Comparison of ENCODE assay signal across 17 cellular contexts in genomic region chr11:26847459-26847858, GRCh38.
DNase-seq lines count a peak whose midpoint lies in the region; ATAC-seq, FAIRE-seq and TF ChIP-seq lines count a peak whose summit lies in the region.
"Had no signal": no experiment of that assay in that cellular context is flagged by ENCODE, and none has a peak within 500 bp of the region (broad histone marks: within the 10 kb centered on the region; RNA-seq: fewer than 3 reads in every experiment).

No MANE protein-coding gene starts in this region.

- POLR2A ChIA-PET in GM12878 (lab: Charles Lee) = no interaction called here
- POLR2A ChIA-PET in A673 (lab: Charles Lee; ENCODE audit: low non-redundant PET) = no interaction called here

- H3K4me3 ChIP-seq in AG10803 (ENCODE audit: low read length) (no peak overlapping the region), GM12878 (no peak overlapping the region), sigmoid colon (no peak overlapping the region), trophoblast cell (ENCODE audit: low read depth, low read length) (no peak overlapping the region), A673 (ENCODE audit: low read depth, low read length, poor library complexity, severe bottlenecking) (no peak overlapping the region)
- H3K4me3 ChIP-seq: A549, thyroid gland had no signal

- TF ChIP-seq POLR2A in GM12878 (IDR thresholded peaks at IDR 0.05; ENCODE audit: low read depth, low read length) (no peak), sigmoid colon (IDR thresholded peaks at IDR 0.05) (no peak)

- no peak overlapping the region for H3K4ac ChIP-seq in trophoblast cell (ENCODE audit: low read depth, low read length)

- H3K9ac ChIP-seq in GM12878 (ENCODE audit: control insufficient read depth, insufficient read depth, low read length) (no peak overlapping the region), trophoblast cell (ENCODE audit: low read length) (no peak overlapping the region)

- H3K4me1 ChIP-seq in GM12878 (ENCODE audit: control insufficient read depth, insufficient read depth, low read length) (no peaks in the 10 kb centered on the region), sigmoid colon (peaks cover 0 to 58% (median 37%) of the 10 kb centered on the region in 4 donors), trophoblast cell (ENCODE audit: control insufficient read depth in 1 of 2, insufficient read depth in 2 of 2, low read length in 2 of 2) (no peaks in the 10 kb centered on the region), A673 (ENCODE audit: insufficient read depth, low read length, poor library complexity, severe bottlenecking) (no peaks in the 10 kb centered on the region)
- H3K4me1 ChIP-seq: A549 had no signal

- no peak overlapping the region for H4K12ac ChIP-seq in trophoblast cell (ENCODE audit: low read depth, low read length)

- RAD21 ChIA-PET in GM12878 (lab: Charles Lee; ENCODE audit: unreplicated experiment) = no interaction called here

- no peak for TF ChIP-seq RAD21 in GM12878 (IDR thresholded peaks at IDR 0.05; ENCODE audit: insufficient read depth, low read depth, low read length)

- no peak overlapping the region for H4K8ac ChIP-seq in trophoblast cell (ENCODE audit: low read depth, low read length)

- 15% methylated on average over 3 of the region's 3 CpGs for WGBS in GM12878 (ENCODE audit: insufficient coverage, insufficient replicate concordance, low lambda C conversion rate, missing lambda C conversion rate)
- WGBS in sigmoid colon, 2 donors = 82 to 83% methylated on average over 3 of the region's 3 CpGs
- WGBS in trophoblast cell (ENCODE audit: extremely low coverage, insufficient coverage, insufficient read length) = no CpG with 5 or more reads among the region's 3 CpGs

- no peak overlapping the region for H4K91ac ChIP-seq in trophoblast cell (ENCODE audit: low read depth, low read length)

- no peak overlapping the region for H2BK5ac ChIP-seq in trophoblast cell (ENCODE audit: low read depth, low read length, poor library complexity)

- H3K18ac ChIP-seq in trophoblast cell (ENCODE audit: low read length) = no peak overlapping the region

- H3K4me2 ChIP-seq in GM12878 (ENCODE audit: control insufficient read depth, insufficient read depth) = no peak overlapping the region
- no peak overlapping the region for H3K4me2 ChIP-seq in trophoblast cell (ENCODE audit: low read length)
- H3K4me2 ChIP-seq: A549 had no signal

- H4K20me1 ChIP-seq in GM12878 (ENCODE audit: control insufficient read depth, insufficient read depth) = no peaks in the 10 kb centered on the region

- ATAC-seq in GM12878 (no peak), Right ventricle myocardium superior (ENCODE audit: poor library complexity) (peak; percentile 87), GM21423 (IDR thresholded peaks at IDR 0.05; ENCODE audit: unreplicated experiment) (no peak), GM21717 (IDR thresholded peaks at IDR 0.05; ENCODE audit: unreplicated experiment) (no peak)
- ATAC-seq: A549 had no signal

- no peaks in the 10 kb centered on the region for H3K27me3 ChIP-seq in GM12878 (replicated peaks in 1 of 2; ENCODE audit: control insufficient read depth in 2 of 2, insufficient read depth in 2 of 2, low read length in 1 of 2)
- no peaks in the 10 kb centered on the region for H3K27me3 ChIP-seq in sigmoid colon
- no peaks in the 10 kb centered on the region for H3K27me3 ChIP-seq in trophoblast cell (ENCODE audit: insufficient read depth, low read length)
- peaks cover 41% of the 10 kb centered on the region for H3K27me3 ChIP-seq in A673 (replicated peaks; ENCODE audit: insufficient read depth, low read depth, low read length, poor library complexity)
- H3K27me3 ChIP-seq: thyroid gland had no signal

- H3K27ac ChIP-seq in GM12878 (ENCODE audit: control insufficient read depth, insufficient read depth) (no peak overlapping the region), sigmoid colon (peak overlapping the region in 3 of 4 donors; percentile 57 to 68 (median 64)), trophoblast cell (ENCODE audit: low read depth, low read length) (no peak overlapping the region), A673 (ENCODE audit: low read depth, low read length, poor library complexity, severe bottlenecking) (no peak overlapping the region)
- H3K27ac ChIP-seq: A549 had no signal

- no peak overlapping the region for H2AFZ ChIP-seq in GM12878 (ENCODE audit: control insufficient read depth, low read depth, low read length)
- H2AFZ ChIP-seq in trophoblast cell (ENCODE audit: insufficient read depth, low read length, poor library complexity) = no peak overlapping the region

- intact Hi-C loops in GM12878 (cut with micrococcal nuclease; ENCODE audit: unreplicated experiment) (no loop called here), Right ventricle myocardium superior (cut with DNase I) (no loop called here), sigmoid colon (cut with DNase I) (loop anchor here (5.0 to 10.0 kb wide), 2 partner anchors 80 to 147 kb away; partner anchors contain the start of gene FIBIN), A673 (cut with micrococcal nuclease; ENCODE audit: unreplicated experiment) (no loop called here)

- BruUV-seq in GM12878 (replicated peaks; lab: Mats Ljungman, UMichigan) = no TSS peak
- no TSS peak for BruUV-seq in A673 (replicated peaks; lab: Mats Ljungman, UMichigan)

- H3K36me3 ChIP-seq in GM12878 (ENCODE audit: control insufficient read depth in 2 of 2, insufficient read depth in 2 of 2, low read length in 1 of 2) (no peaks in the 10 kb centered on the region), sigmoid colon (no peaks in the 10 kb centered on the region), trophoblast cell (ENCODE audit: control insufficient read depth in 1 of 2, insufficient read depth in 2 of 2, low read length in 2 of 2) (no peaks in the 10 kb centered on the region), A673 (ENCODE audit: insufficient read depth, low read length, poor library complexity, severe bottlenecking) (no peaks in the 10 kb centered on the region)
- H3K36me3 ChIP-seq: thyroid gland had no signal

- H3K9me3 ChIP-seq in GM12878 (replicated peaks; ENCODE audit: control insufficient read depth, insufficient read depth, low read length) (no peaks in the 10 kb centered on the region), sigmoid colon (no peaks in the 10 kb centered on the region), trophoblast cell (ENCODE audit: insufficient read depth, low read depth, low read length) (no peaks in the 10 kb centered on the region), A673 (ENCODE audit: low read depth, low read length, poor library complexity, severe bottlenecking) (no peaks in the 10 kb centered on the region)
- H3K9me3 ChIP-seq: A549, thyroid gland had no signal

- CTCF ChIA-PET in GM12878 (lab: Yijun Ruan, JAX) (no interaction called here), A673 (lab: Charles Lee) (no interaction called here)

- DNase-seq in AG10803 (ENCODE audit: low read depth) (peak; percentile 69), GM12878 (ENCODE audit: low read depth, low spot score) (no peak), Right ventricle myocardium superior (peak; percentile 36), sigmoid colon (peak; percentile 70), trophoblast cell (no peak), A673 (ENCODE audit: low spot score) (no peak)
- DNase-seq: activated CD4-positive, alpha-beta memory T cell treated with anti-CD3 and anti-CD28 coated beads, Interleukin-2, amount 10 ng/mL, durations not matched to agents 7 days and 5 days; CD8-positive, alpha-beta memory T cell; EL; NCI-H1048; NCI-H774; SW 1271; thyroid gland had no signal

- in situ Hi-C loops in GM12878 (cut with MboI) = no loop called here

- no peak overlapping the region for H2BK12ac ChIP-seq in trophoblast cell (ENCODE audit: low read length)

- peaks cover 2% of the 10 kb centered on the region for H3K79me1 ChIP-seq in trophoblast cell (ENCODE audit: low read length)

- no peak overlapping the region for H2AK5ac ChIP-seq in trophoblast cell (ENCODE audit: low read length)

- SMC1A ChIA-PET in GM12878 (lab: Charles Lee; ENCODE audit: uncharacterized antibody, unreplicated experiment) = no interaction called here

- H2BK120ac ChIP-seq in trophoblast cell (ENCODE audit: insufficient read depth, low read length, poor library complexity) = no peak overlapping the region

- H3K23ac ChIP-seq in trophoblast cell (ENCODE audit: low read length) = no peak overlapping the region

- no peak for TF ChIP-seq CTCF in AG10803 (conservative IDR thresholded peaks at IDR 0.05; ENCODE audit: low read length)
- no peak for TF ChIP-seq CTCF in GM12878 (IDR thresholded peaks at IDR 0.05 in 2 of 3, conservative IDR thresholded peaks at IDR 0.05 in 1 of 3; ENCODE audit: control insufficient read depth in 2 of 3, extremely low read depth in 1 of 3, insufficient read depth in 1 of 3, low read depth in 3 of 3, low read length in 3 of 3)
- no peak for TF ChIP-seq CTCF in sigmoid colon (IDR thresholded peaks at IDR 0.05)
- no peak for TF ChIP-seq CTCF in A673 (conservative IDR thresholded peaks at IDR 0.05; ENCODE audit: low read depth, low read length)

- no peak overlapping the region for H3K14ac ChIP-seq in trophoblast cell (ENCODE audit: low read length)

- peak; percentile 47 for FAIRE-seq in GM12878 (lab: Jason Lieb, UNC)
- FAIRE-seq: GM12891 had no signal

- no peaks in the 10 kb centered on the region for H3K79me2 ChIP-seq in GM12878 (ENCODE audit: control insufficient read depth, insufficient read depth, low read length)
- H3K79me2 ChIP-seq in trophoblast cell (ENCODE audit: control insufficient read depth, insufficient read depth, low read length, poor library complexity) = no peaks in the 10 kb centered on the region

- TF ChIP-seq EP300 in GM12878 (IDR thresholded peaks at IDR 0.05; ENCODE audit: borderline replicate concordance in 1 of 2, control insufficient read depth in 1 of 2, low read depth in 2 of 2, low read length in 2 of 2) = no peak
- no peak for TF ChIP-seq EP300 in sigmoid colon (IDR thresholded peaks at IDR 0.05)

TF ChIP-seq in GM12878, 131 proteins besides CTCF, POLR2A, EP300 and RAD21 (continues in another document):
- TF ChIP-seq WRNIP1 (IDR thresholded peaks at IDR 0.05; ENCODE audit: borderline replicate concordance, low read depth, low read length) (no peak), ELK1 (IDR thresholded peaks at IDR 0.05; ENCODE audit: low read depth, low read length) (no peak)

Comparison
In these comparisons a context has a peak if more than half of its experiments do, and no peak if none do; other contexts are left out.
1. DNase-seq: peak in AG10803 (single experiment), Right ventricle myocardium superior (single experiment) and sigmoid colon (single experiment); none in GM12878 (single experiment), trophoblast cell (0 of 2) and A673 (single experiment).
2. H3K27ac ChIP-seq: peak in sigmoid colon (3 of 4); none in GM12878 (single experiment), trophoblast cell (single experiment) and A673 (single experiment).